In the genomic region with DNA sequence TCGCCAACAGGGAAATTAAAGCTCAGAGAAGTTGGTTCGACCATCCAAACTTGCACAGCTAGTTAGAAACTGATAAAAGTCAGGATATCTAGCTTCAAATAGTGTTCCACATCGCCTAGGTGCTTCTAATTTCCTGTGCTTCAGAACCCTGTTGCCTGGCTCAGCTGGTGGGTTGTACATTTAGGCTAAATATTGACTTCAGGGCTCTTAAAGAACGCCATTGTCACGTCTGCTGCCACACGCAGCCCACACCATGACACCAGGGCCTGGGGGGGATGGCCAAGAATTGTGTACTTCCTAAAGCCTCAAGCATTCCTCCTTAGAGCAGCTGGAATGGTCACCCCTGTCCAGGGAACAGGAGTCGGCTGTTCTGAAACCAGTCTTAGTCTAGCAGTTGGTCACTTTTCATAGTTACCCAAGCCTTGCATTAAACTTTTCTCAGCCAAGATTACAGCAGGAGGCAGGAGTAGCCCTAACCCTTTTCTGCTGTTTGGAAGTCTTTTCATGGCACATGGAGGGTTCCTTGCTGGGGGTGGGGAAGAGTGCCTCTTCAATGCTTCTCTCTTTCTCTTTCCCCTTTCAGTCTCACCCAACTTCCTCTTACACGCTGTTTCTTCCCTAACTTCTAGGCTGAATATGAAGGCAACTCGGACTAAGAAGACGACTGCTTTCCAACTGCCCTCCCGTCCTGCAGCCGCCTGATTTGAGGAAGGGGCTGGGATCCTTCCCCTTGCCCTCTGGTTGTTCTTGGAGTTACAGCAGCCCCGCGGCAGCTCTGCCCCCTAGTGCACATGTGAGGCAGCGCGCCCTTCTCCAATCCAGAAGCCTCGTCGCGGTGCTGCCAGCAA, we compare ENCODE assay signal across 1 cellular context.
TF ChIP-seq lines count a peak whose summit lies in the region.

No MANE protein-coding gene starts in this region.

TF ChIP-seq in HepG2, 621 proteins besides CTCF, POLR2A, EP300 and RAD21 (continued from another document and continues in another):
- TF ChIP-seq, protein P1, sequence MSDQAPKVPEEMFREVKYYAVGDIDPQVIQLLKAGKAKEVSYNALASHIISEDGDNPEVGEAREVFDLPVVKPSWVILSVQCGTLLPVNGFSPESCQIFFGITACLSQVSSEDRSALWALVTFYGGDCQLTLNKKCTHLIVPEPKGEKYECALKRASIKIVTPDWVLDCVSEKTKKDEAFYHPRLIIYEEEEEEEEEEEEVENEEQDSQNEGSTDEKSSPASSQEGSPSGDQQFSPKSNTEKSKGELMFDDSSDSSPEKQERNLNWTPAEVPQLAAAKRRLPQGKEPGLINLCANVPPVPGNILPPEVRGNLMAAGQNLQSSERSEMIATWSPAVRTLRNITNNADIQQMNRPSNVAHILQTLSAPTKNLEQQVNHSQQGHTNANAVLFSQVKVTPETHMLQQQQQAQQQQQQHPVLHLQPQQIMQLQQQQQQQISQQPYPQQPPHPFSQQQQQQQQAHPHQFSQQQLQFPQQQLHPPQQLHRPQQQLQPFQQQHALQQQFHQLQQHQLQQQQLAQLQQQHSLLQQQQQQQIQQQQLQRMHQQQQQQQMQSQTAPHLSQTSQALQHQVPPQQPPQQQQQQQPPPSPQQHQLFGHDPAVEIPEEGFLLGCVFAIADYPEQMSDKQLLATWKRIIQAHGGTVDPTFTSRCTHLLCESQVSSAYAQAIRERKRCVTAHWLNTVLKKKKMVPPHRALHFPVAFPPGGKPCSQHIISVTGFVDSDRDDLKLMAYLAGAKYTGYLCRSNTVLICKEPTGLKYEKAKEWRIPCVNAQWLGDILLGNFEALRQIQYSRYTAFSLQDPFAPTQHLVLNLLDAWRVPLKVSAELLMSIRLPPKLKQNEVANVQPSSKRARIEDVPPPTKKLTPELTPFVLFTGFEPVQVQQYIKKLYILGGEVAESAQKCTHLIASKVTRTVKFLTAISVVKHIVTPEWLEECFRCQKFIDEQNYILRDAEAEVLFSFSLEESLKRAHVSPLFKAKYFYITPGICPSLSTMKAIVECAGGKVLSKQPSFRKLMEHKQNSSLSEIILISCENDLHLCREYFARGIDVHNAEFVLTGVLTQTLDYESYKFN (CRISPR knock-in tag; conservative IDR thresholded peaks at IDR 0.05), result 0 out of 2 replicates have a peak, but pooled peaks have one; percentile 22
- TF ChIP-seq GPN1 (CRISPR knock-in tag; IDR thresholded peaks at IDR 0.05; ENCODE audit: borderline replicate concordance) (no peak), ZNF775 (CRISPR knock-in tag; IDR thresholded peaks at IDR 0.05; ENCODE audit: borderline replicate concordance) (peak; percentile 36; the same call in 1 of the 2 replicates), ZNF431 (CRISPR knock-in tag; IDR thresholded peaks at IDR 0.05; ENCODE audit: borderline replicate concordance, low read depth) (no peak), ZNF546 (CRISPR knock-in tag; conservative IDR thresholded peaks at IDR 0.05) (no peak), ZNF781 (CRISPR knock-in tag; IDR thresholded peaks at IDR 0.05; ENCODE audit: borderline replicate concordance, not compliant biosample characterization) (no peak), ETV5 (CRISPR knock-in tag; IDR thresholded peaks at IDR 0.05; ENCODE audit: borderline replicate concordance) (no peak), ZSCAN30 (CRISPR knock-in tag; IDR thresholded peaks at IDR 0.05) (no peak), ATF7 (IDR thresholded peaks at IDR 0.05) (no peak), ATF7 (CRISPR knock-in tag; IDR thresholded peaks at IDR 0.05) (no peak), ZNF660 (CRISPR knock-in tag; IDR thresholded peaks at IDR 0.05; ENCODE audit: borderline replicate concordance, low read depth) (no peak), ZBTB25 (CRISPR knock-in tag; IDR thresholded peaks at IDR 0.05) (no peak), HMGXB4 (CRISPR knock-in tag; IDR thresholded peaks at IDR 0.05; ENCODE audit: borderline replicate concordance in 1 of 2, low read depth in 1 of 2) (peak; percentile 63 to 76; a peak in 3 of 4 replicates), ZNF749 (CRISPR knock-in tag; IDR thresholded peaks at IDR 0.05; ENCODE audit: borderline replicate concordance) (no peak), ZNF124 (CRISPR knock-in tag; IDR thresholded peaks at IDR 0.05) (no peak), ZNF383 (CRISPR knock-in tag; IDR thresholded peaks at IDR 0.05; ENCODE audit: borderline replicate concordance) (no peak), U2AF1 (optimal IDR thresholded peaks at IDR 0.05; ENCODE audit: low read depth, low read length) (no peak), ZNF839 (CRISPR knock-in tag; IDR thresholded peaks at IDR 0.05; ENCODE audit: borderline replicate concordance) (no peak), NFRKB (IDR thresholded peaks at IDR 0.05) (no peak), DR1 (CRISPR knock-in tag; IDR thresholded peaks at IDR 0.05) (no peak; the same call in 1 of the 2 replicates), SNRNP70 (IDR thresholded peaks at IDR 0.05; ENCODE audit: low read depth, low read length) (no peak), ZNF20 (CRISPR knock-in tag; IDR thresholded peaks at IDR 0.05) (no peak), ZZZ3 (CRISPR knock-in tag; IDR thresholded peaks at IDR 0.05; ENCODE audit: borderline replicate concordance) (no peak), MIER3 (CRISPR knock-in tag; IDR thresholded peaks at IDR 0.05; ENCODE audit: borderline replicate concordance) (no peak), NCOA2 (CRISPR knock-in tag; IDR thresholded peaks at IDR 0.05) (0 out of 2 replicates have a peak, but pooled peaks have one; percentile 12), ZNF556 (CRISPR knock-in tag; IDR thresholded peaks at IDR 0.05; ENCODE audit: borderline replicate concordance) (peak; percentile 78; the same call in 1 of the 2 replicates), ZNF720 (CRISPR knock-in tag; IDR thresholded peaks at IDR 0.05) (no peak), FOXK1 (CRISPR knock-in tag; IDR thresholded peaks at IDR 0.05; ENCODE audit: borderline replicate concordance, low read depth) (no peak), STAG1 (CRISPR knock-in tag; IDR thresholded peaks at IDR 0.05) (peak; percentile 96), ZNF337 (CRISPR knock-in tag; IDR thresholded peaks at IDR 0.05; ENCODE audit: borderline replicate concordance, low read depth) (no peak), ZFY (CRISPR knock-in tag; IDR thresholded peaks at IDR 0.05) (no peak), GATAD2A (CRISPR knock-in tag; IDR thresholded peaks at IDR 0.05) (peak; percentile 36; the same call in 1 of the 2 replicates), RBAK (CRISPR knock-in tag; IDR thresholded peaks at IDR 0.05) (no peak), ATF7-NPFF (CRISPR knock-in tag; IDR thresholded peaks at IDR 0.05; ENCODE audit: low read depth) (no peak), ZNF773 (CRISPR knock-in tag; IDR thresholded peaks at IDR 0.05; ENCODE audit: borderline replicate concordance) (no peak), ZNF616 (CRISPR knock-in tag; IDR thresholded peaks at IDR 0.05; ENCODE audit: low read depth) (no peak), ZNF75D (CRISPR knock-in tag; IDR thresholded peaks at IDR 0.05; ENCODE audit: borderline replicate concordance) (no peak), HOXA5 (CRISPR knock-in tag; IDR thresholded peaks at IDR 0.05) (0 out of 2 replicates have a peak, but pooled peaks have one; percentile 49), HOXA9 (CRISPR knock-in tag; IDR thresholded peaks at IDR 0.05; ENCODE audit: borderline replicate concordance) (no peak), ZNF629 (CRISPR knock-in tag; conservative IDR thresholded peaks at IDR 0.05) (no peak), ZNF724P (CRISPR knock-in tag; IDR thresholded peaks at IDR 0.05; ENCODE audit: borderline replicate concordance) (no peak), CBX1 (IDR thresholded peaks at IDR 0.05; ENCODE audit: low read depth) (no peak), KDM4B (CRISPR knock-in tag; IDR thresholded peaks at IDR 0.05) (0 out of 2 replicates have a peak, but pooled peaks have one; percentile 55), KDM5A (IDR thresholded peaks at IDR 0.05; ENCODE audit: borderline replicate concordance, low read length) (no peak), ZFAT (CRISPR knock-in tag; conservative IDR thresholded peaks at IDR 0.05) (no peak), ZNF34 (CRISPR knock-in tag; IDR thresholded peaks at IDR 0.05; ENCODE audit: borderline replicate concordance) (0 out of 2 replicates have a peak, but pooled peaks have one; percentile 49), NFIB (CRISPR knock-in tag; IDR thresholded peaks at IDR 0.05; ENCODE audit: borderline replicate concordance) (no peak), SNAI1 (CRISPR knock-in tag; IDR thresholded peaks at IDR 0.05; ENCODE audit: borderline replicate concordance) (no peak)
- TF ChIP-seq, protein P2, sequence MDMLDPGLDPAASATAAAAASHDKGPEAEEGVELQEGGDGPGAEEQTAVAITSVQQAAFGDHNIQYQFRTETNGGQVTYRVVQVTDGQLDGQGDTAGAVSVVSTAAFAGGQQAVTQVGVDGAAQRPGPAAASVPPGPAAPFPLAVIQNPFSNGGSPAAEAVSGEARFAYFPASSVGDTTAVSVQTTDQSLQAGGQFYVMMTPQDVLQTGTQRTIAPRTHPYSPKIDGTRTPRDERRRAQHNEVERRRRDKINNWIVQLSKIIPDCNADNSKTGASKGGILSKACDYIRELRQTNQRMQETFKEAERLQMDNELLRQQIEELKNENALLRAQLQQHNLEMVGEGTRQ (IDR thresholded peaks at IDR 0.05; ENCODE audit: low read depth, low read length), result no peak
- TF ChIP-seq, protein P2 (CRISPR knock-in tag; IDR thresholded peaks at IDR 0.05; ENCODE audit: borderline replicate concordance), result peak; percentile 29; the same call in 1 of the 2 replicates
- TF ChIP-seq, protein P3, sequence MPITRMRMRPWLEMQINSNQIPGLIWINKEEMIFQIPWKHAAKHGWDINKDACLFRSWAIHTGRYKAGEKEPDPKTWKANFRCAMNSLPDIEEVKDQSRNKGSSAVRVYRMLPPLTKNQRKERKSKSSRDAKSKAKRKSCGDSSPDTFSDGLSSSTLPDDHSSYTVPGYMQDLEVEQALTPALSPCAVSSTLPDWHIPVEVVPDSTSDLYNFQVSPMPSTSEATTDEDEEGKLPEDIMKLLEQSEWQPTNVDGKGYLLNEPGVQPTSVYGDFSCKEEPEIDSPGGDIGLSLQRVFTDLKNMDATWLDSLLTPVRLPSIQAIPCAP (CRISPR knock-in tag; IDR thresholded peaks at IDR 0.05; ENCODE audit: low read depth), result no peak
- TF ChIP-seq, protein P4, sequence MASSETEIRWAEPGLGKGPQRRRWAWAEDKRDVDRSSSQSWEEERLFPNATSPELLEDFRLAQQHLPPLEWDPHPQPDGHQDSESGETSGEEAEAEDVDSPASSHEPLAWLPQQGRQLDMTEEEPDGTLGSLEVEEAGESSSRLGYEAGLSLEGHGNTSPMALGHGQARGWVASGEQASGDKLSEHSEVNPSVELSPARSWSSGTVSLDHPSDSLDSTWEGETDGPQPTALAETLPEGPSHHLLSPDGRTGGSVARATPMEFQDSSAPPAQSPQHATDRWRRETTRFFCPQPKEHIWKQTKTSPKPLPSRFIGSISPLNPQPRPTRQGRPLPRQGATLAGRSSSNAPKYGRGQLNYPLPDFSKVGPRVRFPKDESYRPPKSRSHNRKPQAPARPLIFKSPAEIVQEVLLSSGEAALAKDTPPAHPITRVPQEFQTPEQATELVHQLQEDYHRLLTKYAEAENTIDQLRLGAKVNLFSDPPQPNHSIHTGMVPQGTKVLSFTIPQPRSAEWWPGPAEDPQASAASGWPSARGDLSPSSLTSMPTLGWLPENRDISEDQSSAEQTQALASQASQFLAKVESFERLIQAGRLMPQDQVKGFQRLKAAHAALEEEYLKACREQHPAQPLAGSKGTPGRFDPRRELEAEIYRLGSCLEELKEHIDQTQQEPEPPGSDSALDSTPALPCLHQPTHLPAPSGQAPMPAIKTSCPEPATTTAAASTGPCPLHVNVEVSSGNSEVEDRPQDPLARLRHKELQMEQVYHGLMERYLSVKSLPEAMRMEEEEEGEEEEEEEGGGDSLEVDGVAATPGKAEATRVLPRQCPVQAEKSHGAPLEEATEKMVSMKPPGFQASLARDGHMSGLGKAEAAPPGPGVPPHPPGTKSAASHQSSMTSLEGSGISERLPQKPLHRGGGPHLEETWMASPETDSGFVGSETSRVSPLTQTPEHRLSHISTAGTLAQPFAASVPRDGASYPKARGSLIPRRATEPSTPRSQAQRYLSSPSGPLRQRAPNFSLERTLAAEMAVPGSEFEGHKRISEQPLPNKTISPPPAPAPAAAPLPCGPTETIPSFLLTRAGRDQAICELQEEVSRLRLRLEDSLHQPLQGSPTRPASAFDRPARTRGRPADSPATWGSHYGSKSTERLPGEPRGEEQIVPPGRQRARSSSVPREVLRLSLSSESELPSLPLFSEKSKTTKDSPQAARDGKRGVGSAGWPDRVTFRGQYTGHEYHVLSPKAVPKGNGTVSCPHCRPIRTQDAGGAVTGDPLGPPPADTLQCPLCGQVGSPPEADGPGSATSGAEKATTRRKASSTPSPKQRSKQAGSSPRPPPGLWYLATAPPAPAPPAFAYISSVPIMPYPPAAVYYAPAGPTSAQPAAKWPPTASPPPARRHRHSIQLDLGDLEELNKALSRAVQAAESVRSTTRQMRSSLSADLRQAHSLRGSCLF (CRISPR knock-in tag; IDR thresholded peaks at IDR 0.05; ENCODE audit: borderline replicate concordance), result no peak
